In genomic region chr13:21034602-21035190, GRCh38 we compare ENCODE assay signal across 9 cellular contexts. TPM values are rescaled to one million over a fixed set of nuclear protein-coding genes. Genes with fewer than 3 reads are reported as not detected.
DNase-seq lines count a peak whose midpoint lies in the region; ATAC-seq, FAIRE-seq and TF ChIP-seq lines count a peak whose summit lies in the region.
"Had no signal": no experiment of that assay in that cellular context is flagged by ENCODE, and none has a peak within 500 bp of the region (broad histone marks: within the 10 kb centered on the region; RNA-seq: fewer than 3 reads in every experiment).

No MANE protein-coding gene starts in this region.

- TF ChIP-seq RAD21 in HCT116 (IDR thresholded peaks at IDR 0.05; ENCODE audit: low read depth), result no peak
- TF ChIP-seq RAD21 in K562 (CRISPR knock-in tag; conservative IDR thresholded peaks at IDR 0.05 in 1 of 2, IDR thresholded peaks at IDR 0.05 in 1 of 2), result peak; percentile 15 to 38; a peak in 3 of 4 replicates

- in situ Hi-C loops in K562 (cut with MboI), result no loop called here

- TF ChIP-seq EP300 in K562 (IDR thresholded peaks at IDR 0.05; ENCODE audit: low read length) (no peak), tibial nerve (IDR thresholded peaks at IDR 0.05) (no peak)

- H3K27me3 ChIP-seq in HCT116 (ENCODE audit: insufficient read depth, low read length) (no peaks in the 10 kb centered on the region), K562 (ENCODE audit: control insufficient read depth in 2 of 2, insufficient read depth in 2 of 2, low read length in 2 of 2) (0 out of 5 replicates have a peak, but pooled peaks cover 0 to 4% of the 10 kb centered on the region in 2 experiments), tibial nerve (no peaks in the 10 kb centered on the region)

- WGBS in K562 (ENCODE audit: insufficient coverage, low coverage, missing lambda C conversion rate), result 26% methylated on average over 6 of the region's 8 CpGs
- 25% methylated on average over 8 of the region's 8 CpGs for WGBS in tibial nerve, 2 donors

- BruUV-seq in HCT116 (replicated peaks; lab: Mats Ljungman, UMichigan), result no TSS peak
- no TSS peak for BruUV-seq in K562 (replicated peaks; lab: Mats Ljungman, UMichigan)

- H3K4me2 ChIP-seq in HCT116 (ENCODE audit: low read length), result peak overlapping the region; percentile 16
- H3K4me2 ChIP-seq in K562 (ENCODE audit: insufficient read depth, low read length), result no peak overlapping the region

- FAIRE-seq in K562 (lab: Jason Lieb, UNC), result no peak
- FAIRE-seq: GM18507 had no signal

- H2AFZ ChIP-seq in HCT116 (ENCODE audit: low read depth, low read length, poor library complexity, severe bottlenecking), result no peak overlapping the region
- H2AFZ ChIP-seq in K562 (ENCODE audit: low read depth, low read length), result no peak overlapping the region

- TF ChIP-seq POLR2A in HCT116 (IDR thresholded peaks at IDR 0.05; ENCODE audit: borderline replicate concordance, extremely low read depth, insufficient read depth, insufficient read length), result no peak
- no peak for TF ChIP-seq POLR2A in K562 (conservative IDR thresholded peaks at IDR 0.05)
- no peak for TF ChIP-seq POLR2A in tibial nerve (IDR thresholded peaks at IDR 0.05)

- no peaks in the 10 kb centered on the region; the same call in 1 of the 2 replicates for H4K20me1 ChIP-seq in HCT116 (ENCODE audit: insufficient read depth)
- no peaks in the 10 kb centered on the region for H4K20me1 ChIP-seq in K562 (replicated peaks; ENCODE audit: control insufficient read depth, insufficient read depth, low read length)

- intact Hi-C loops in HCT116 (cut with micrococcal nuclease) (loop anchor here (10.0 kb wide), 1 partner anchor 450 kb away; no protein-coding TSS in a partner anchor), K562 (cut with micrococcal nuclease) (no loop called here)

- POLR2A ChIA-PET in HCT116 (lab: Charles Lee) (no interaction called here), K562 (lab: Yijun Ruan, JAX) (no interaction called here)

- DNase-seq in HCT116 (ENCODE audit: low read depth, low spot score), result no peak
- DNase-seq in K562 (ENCODE audit: extremely low read depth in 1 of 4, low spot score in 3 of 4), result peak in 2 of 4 experiments; percentile 17 to 18
- peak; percentile 49 for DNase-seq in kidney tubule cell (ENCODE audit: low spot score)
- no peak for DNase-seq in tibial nerve (ENCODE audit: low spot score in 2 of 2)
- DNase-seq in activated CD8-positive, alpha-beta memory T cell treated with anti-CD3 and anti-CD28 coated beads, Interleukin-2, amount 50 U/mL, for 48 hours, result no peak
- no peak for DNase-seq in NCI-H146 (lab: John Stamatoyannopoulos, UW)
- DNase-seq in germinal center (ENCODE audit: low spot score), result no peak
- DNase-seq: activated effector memory CD4-positive, alpha-beta T cell treated with Interleukin-2 at 50 U/mL for 16 hours had no signal

- H3K9me1 ChIP-seq in K562 (ENCODE audit: control insufficient read depth, insufficient read depth, low read length), result no peaks in the 10 kb centered on the region

- TF ChIP-seq CTCF in HCT116 (IDR thresholded peaks at IDR 0.05 in 2 of 3, conservative IDR thresholded peaks at IDR 0.05 in 1 of 3; ENCODE audit: borderline replicate concordance in 1 of 3, insufficient read depth in 1 of 3, low read depth in 2 of 3, low read length in 2 of 3), result no peak
- peak in 2 of 3 experiments; percentile 14 to 40; a peak in 2 of 6 replicates for TF ChIP-seq CTCF in K562 (IDR thresholded peaks at IDR 0.05 in 2 of 3, conservative IDR thresholded peaks at IDR 0.05 in 1 of 3; ENCODE audit: insufficient read depth in 2 of 3, low read depth in 1 of 3, low read length in 3 of 3)
- peak in 2 of 5 experiments; percentile 24 to 39 for TF ChIP-seq CTCF in tibial nerve (IDR thresholded peaks at IDR 0.05)

- H3K9ac ChIP-seq in HCT116 (ENCODE audit: low read length) (no peak overlapping the region), K562 (ENCODE audit: insufficient read depth in 1 of 2, low read depth in 2 of 2, low read length in 2 of 2) (no peak overlapping the region)

- H3K79me2 ChIP-seq in HCT116 (ENCODE audit: insufficient read depth, low read length) (peaks cover 100% of the 10 kb centered on the region), K562 (ENCODE audit: control insufficient read depth, insufficient read depth, low read length) (no peaks in the 10 kb centered on the region)

- H3K4me3 ChIP-seq in HCT116 (replicated peaks in 1 of 2; ENCODE audit: low read depth in 1 of 2, low read length in 2 of 2) (no peak overlapping the region), K562 (no peak overlapping the region), tibial nerve (no peak overlapping the region)

- H3K4me1 ChIP-seq in HCT116 (ENCODE audit: control insufficient read depth in 1 of 2, insufficient read depth in 2 of 2, low read length in 2 of 2) (peaks cover 6 to 11% of the 10 kb centered on the region in 2 experiments), K562 (replicated peaks in 1 of 2; ENCODE audit: control insufficient read depth in 2 of 2, insufficient read depth in 2 of 2, low read length in 2 of 2) (peaks cover 0 to 3% of the 10 kb centered on the region in 2 experiments; a peak in 2 of 5 replicates), tibial nerve (peaks cover 0 to 82% (median 31%) of the 10 kb centered on the region in 4 donors)

- no peaks in the 10 kb centered on the region for H3K9me2 ChIP-seq in HCT116 (ENCODE audit: insufficient read depth)

- H3K9me3 ChIP-seq in HCT116 (ENCODE audit: control insufficient read depth in 1 of 2, insufficient read depth in 1 of 2, low read depth in 1 of 2, low read length in 2 of 2), result no peaks in the 10 kb centered on the region
- H3K9me3 ChIP-seq in K562 (replicated peaks; ENCODE audit: control insufficient read depth, insufficient read depth, low read depth, low read length), result no peaks in the 10 kb centered on the region
- H3K9me3 ChIP-seq in tibial nerve, result no peaks in the 10 kb centered on the region

- RAD21 ChIA-PET in HCT116 (lab: Charles Lee; ENCODE audit: low non-redundant PET in 1 of 2, low total read pairs in 2 of 2, uncharacterized antibody in 2 of 2, unreplicated experiment in 2 of 2), result no interaction called here

- H3K27ac ChIP-seq in HCT116 (ENCODE audit: low read depth, low read length), result no peak overlapping the region
- no peak overlapping the region for H3K27ac ChIP-seq in K562 (ENCODE audit: extremely low read depth, low read depth, low read length)
- H3K27ac ChIP-seq in tibial nerve, result peak overlapping the region; percentile 64 to 96 (median 78)

- no peak for ATAC-seq in HCT116
- peak; percentile 81 for ATAC-seq in K562

- no peaks in the 10 kb centered on the region for H3K36me3 ChIP-seq in HCT116 (ENCODE audit: control insufficient read depth in 1 of 2, insufficient read depth in 2 of 2, low read length in 2 of 2)
- H3K36me3 ChIP-seq in K562 (ENCODE audit: control insufficient read depth, insufficient read depth, low read length), result no peaks in the 10 kb centered on the region
- H3K36me3 ChIP-seq in tibial nerve, result peaks cover 0 to 4% (median 0%) of the 10 kb centered on the region in 3 donors

- CTCF ChIA-PET in HCT116 (lab: Charles Lee), result no interaction called here
- CTCF ChIA-PET in K562 (lab: Yijun Ruan, JAX; ENCODE audit: low intra/inter-chr PET ratio), result no interaction called here

TF ChIP-seq in HCT116, 20 proteins besides CTCF, POLR2A, EP300 and RAD21 (continues in another document):
- no peak for TF ChIP-seq CBX3 (IDR thresholded peaks at IDR 0.05; ENCODE audit: low read depth)
- TF ChIP-seq ATF3 (IDR thresholded peaks at IDR 0.05), result no peak
- TF ChIP-seq TCF7L2 (IDR thresholded peaks at IDR 0.05; ENCODE audit: borderline replicate concordance, extremely low read depth, insufficient read depth, insufficient read length), result no peak
- TF ChIP-seq ELF1 (IDR thresholded peaks at IDR 0.05; ENCODE audit: borderline replicate concordance, low read depth), result no peak

TF ChIP-seq in K562, 482 proteins besides CTCF, POLR2A, EP300 and RAD21:
- TF ChIP-seq USF1 (CRISPR knock-in tag; IDR thresholded peaks at IDR 0.05) (no peak), PKNOX1 (IDR thresholded peaks at IDR 0.05) (0 out of 2 replicates have a peak, but pooled peaks have one; percentile 7), MEIS2 (IDR thresholded peaks at IDR 0.05; ENCODE audit: partially characterized antibody) (peak; percentile 21)
TF ChIP-seq in K562: peak in this region for 2.

RNA-seq across cellular contexts. Expression of gene LATS2, which starts 26.7 kb away (rescaled TPM):
- total RNA-seq in HCT116 (2021; ENCODE audit: unreplicated experiment) (18.8 TPM), K562 (2014; rRNA removed) (0.77 and 0.94 TPM in 2 replicates), K562 (2014; rRNA removed; fragmentation: Illumina TruSeq; extraction: Trizol) (0.76 and 0.96 TPM in 2 replicates), K562 (2015; rRNA removed; fragmentation: Illumina TruSeq; extraction: Trizol) (0.64 and 0.76 TPM in 2 replicates), K562 (2021) (2.4 and 3.7 TPM in 2 replicates), tibial nerve (10 to 100 TPM; 40.2 to 49.4 (median 42.3) TPM)
- polyA plus RNA-seq in HCT116 (2012), result 6.2 and 8.7 TPM in 2 replicates
- total RNA-seq in K562 (2011; cell fraction: chromatin; rRNA removed; ENCODE audit: low replicate concordance), result 1.3 and 1.5 TPM in 2 replicates
- 1.1 and 1.3 TPM in 2 replicates for total RNA-seq in K562 (2011; cell fraction: nucleolus; rRNA removed)
- 0.69 and 0.95 TPM in 2 replicates for total RNA-seq in K562 (2011; cell fraction: nucleoplasm; rRNA removed)
- polyA plus RNA-seq in K562 (2011; rRNA removed) (0.42 and 0.72 TPM in 2 replicates), K562 (2014; fragmentation: Illumina TruSeq; extraction: Trizol) (0.88 and 1.1 TPM in 2 replicates), K562 (2014; fragmentation: Nextera tagmentation; extraction: Ambion mirVana) (under 1 TPM; 0.18 to 0.21 TPM), K562 (2014; rRNA removed) (0.63 and 1.2 TPM in 2 replicates)
- polyA plus RNA-seq in K562 (2011; cell fraction: cytosol; rRNA removed), result 1.1 and 2.0 TPM in 2 replicates
- polyA plus RNA-seq in K562 (2011; cell fraction: nucleus; rRNA removed), result 0.65 and 1.1 TPM in 2 replicates
- polyA plus RNA-seq in K562 (2012), result 0.99 and 1.3 TPM in 2 replicates
- polyA minus RNA-seq in K562 (2011; rRNA and poly(A)+ RNA removed), result 1.2 and 1.5 TPM in 2 replicates
- polyA minus RNA-seq in K562 (2011; cell fraction: cytosol; rRNA and poly(A)+ RNA removed), result 1.1 and 1.2 TPM in 2 replicates
- 0.81 and 1.9 TPM in 2 replicates for polyA minus RNA-seq in K562 (2011; cell fraction: nucleus; rRNA and poly(A)+ RNA removed)

Comparison
In these comparisons a context has a peak if more than half of its experiments do, and no peak if none do; other contexts are left out.
1. H3K27ac ChIP-seq: peak in tibial nerve (4 of 4); none in HCT116 (single experiment) and K562 (single experiment).
2. CTCF ChIP-seq: peak in K562 (2 of 3); none in HCT116 (0 of 3).
3. Of the 22 proteins assayed by ChIP-seq in both K562 and HCT116: peak only in K562: CTCF and RAD21; only in HCT116: none; in both: none; in neither: 20.